In the genomic region with DNA sequence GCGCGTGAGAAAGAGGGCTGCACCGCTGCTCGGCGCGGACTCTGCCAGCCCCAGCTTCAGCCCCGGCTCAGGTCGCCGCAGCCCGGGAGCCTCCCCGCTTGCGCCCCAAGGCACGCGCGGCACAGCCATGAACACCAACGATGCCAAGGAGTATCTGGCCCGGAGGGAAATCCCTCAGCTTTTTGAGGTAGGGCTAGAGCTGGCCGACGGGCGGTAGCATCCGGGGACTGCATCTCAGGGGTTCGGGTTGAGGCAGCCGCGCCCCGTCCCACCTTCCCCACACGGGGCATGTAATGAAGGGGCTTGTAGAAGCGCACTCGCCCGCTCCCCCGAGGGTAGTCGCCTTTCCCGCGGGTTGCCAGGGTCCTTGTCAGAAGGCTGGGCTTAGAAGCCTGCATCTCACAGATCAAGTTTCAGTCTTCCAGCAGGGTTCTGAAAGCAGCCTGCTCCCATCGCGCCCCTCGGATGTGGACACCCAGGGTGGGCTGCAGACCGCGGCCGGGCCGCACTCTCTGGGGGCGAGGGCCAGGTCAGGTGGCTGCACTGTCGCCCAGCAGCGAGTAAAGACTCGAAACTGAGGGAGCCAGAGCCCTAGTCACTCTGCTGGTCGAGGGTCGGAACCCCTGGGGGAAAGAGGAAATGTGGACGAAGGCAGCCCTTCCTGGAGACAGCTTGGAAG, we compare ENCODE assay signal across 8 cellular contexts. TPM values are rescaled to one million over a fixed set of nuclear protein-coding genes. Genes with fewer than 3 reads are reported as not detected.
DNase-seq lines count a peak whose midpoint lies in the region; ATAC-seq and TF ChIP-seq lines count a peak whose summit lies in the region.

No MANE protein-coding gene starts in this region.

- H3K36me3 ChIP-seq in ACC112 (ENCODE audit: insufficient read depth, low read length) (no peaks in the 10 kb centered on the region), thyroid gland (no peaks in the 10 kb centered on the region)

- H2AFZ ChIP-seq in ACC112 (ENCODE audit: low read length, unreplicated experiment), result peak overlapping the region; percentile 95

- peak; percentile 25 for DNase-seq in KBM-7
- peak; percentile 20 for DNase-seq in activated CD4-positive, alpha-beta memory T cell treated with anti-CD3 and anti-CD28 coated beads, Interleukin-2, amount 10 ng/mL, durations not matched to agents 7 days and 5 days
- no peak for DNase-seq in epithelial cell of proximal tubule (ENCODE audit: low read depth)
- DNase-seq in naive thymus-derived CD8-positive, alpha-beta T cell, result peak in 9 of 10 donors; percentile 4 to 71 (median 42)
- peak; percentile 2 to 24 for DNase-seq in thyroid gland
- DNase-seq in HuH-7 (ENCODE audit: low spot score), result no peak

- peak; percentile 53 for ATAC-seq in GM18907 (IDR thresholded peaks at IDR 0.05; ENCODE audit: unreplicated experiment)
- ATAC-seq in naive thymus-derived CD8-positive, alpha-beta T cell, result peak; percentile 66 to 76

- peaks cover 21% of the 10 kb centered on the region for H3K4me1 Mint-ChIP-seq in activated CD4-positive, alpha-beta memory T cell treated with anti-CD3 and anti-CD28 coated beads, Interleukin-2, amount 10 ng/mL, durations not matched to agents 7 days and 5 days
- H3K4me1 Mint-ChIP-seq in naive thymus-derived CD8-positive, alpha-beta T cell, result peaks cover 26 to 59% (median 48%) of the 10 kb centered on the region in 4 donors

- H3K27me3 Mint-ChIP-seq in activated CD4-positive, alpha-beta memory T cell treated with anti-CD3 and anti-CD28 coated beads, Interleukin-2, amount 10 ng/mL, durations not matched to agents 7 days and 5 days, result peaks cover 37% of the 10 kb centered on the region
- peaks cover 0 to 25% (median 0%) of the 10 kb centered on the region in 5 donors for H3K27me3 Mint-ChIP-seq in naive thymus-derived CD8-positive, alpha-beta T cell

- peak overlapping the region; percentile 95 for H3K4me3 ChIP-seq in ACC112 (ENCODE audit: low read depth, low read length)
- H3K4me3 ChIP-seq in epithelial cell of proximal tubule (ENCODE audit: low read depth, low read length), result peak overlapping the region; percentile 79
- peak overlapping the region in 2 of 3 donors; percentile 6 to 40 for H3K4me3 ChIP-seq in thyroid gland (replicated peaks in 1 of 3)

- in situ Hi-C loops in KBM-7 (cut with MboI; ENCODE audit: low pct_unique_long_range_greater_than_20kb, low sequenced_read_pairs), result no loop called here

- H3K36me3 Mint-ChIP-seq in activated CD4-positive, alpha-beta memory T cell treated with anti-CD3 and anti-CD28 coated beads, Interleukin-2, amount 10 ng/mL, durations not matched to agents 7 days and 5 days (ENCODE audit: low read depth), result no peaks in the 10 kb centered on the region
- peaks cover 0 to 11% (median 0%) of the 10 kb centered on the region in 3 donors for H3K36me3 Mint-ChIP-seq in naive thymus-derived CD8-positive, alpha-beta T cell

- TF ChIP-seq POLR2A in thyroid gland (IDR thresholded peaks at IDR 0.05), result no peak

- H3K27ac Mint-ChIP-seq in activated CD4-positive, alpha-beta memory T cell treated with anti-CD3 and anti-CD28 coated beads, Interleukin-2, amount 10 ng/mL, durations not matched to agents 7 days and 5 days, result no peak overlapping the region
- H3K27ac Mint-ChIP-seq in naive thymus-derived CD8-positive, alpha-beta T cell, result peak overlapping the region in 9 of 10 donors; percentile 31 to 91 (median 81)

- H3K9me3 Mint-ChIP-seq in activated CD4-positive, alpha-beta memory T cell treated with anti-CD3 and anti-CD28 coated beads, Interleukin-2, amount 10 ng/mL, durations not matched to agents 7 days and 5 days, result no peaks in the 10 kb centered on the region
- no peaks in the 10 kb centered on the region for H3K9me3 Mint-ChIP-seq in naive thymus-derived CD8-positive, alpha-beta T cell

- intact Hi-C loops in thyroid gland (cut with DNase I), result no loop called here

- POLR2A ChIA-PET in activated CD4-positive, alpha-beta memory T cell treated with anti-CD3 and anti-CD28 coated beads, Interleukin-2, amount 10 ng/mL, durations not matched to agents 7 days and 5 days (lab: Charles Lee), result interaction anchor here (1.3 kb wide), 1 partner anchor 63 kb away, joined by 3 read pairs; the partner anchor contains the start of gene PIGK
- POLR2A ChIA-PET in naive thymus-derived CD8-positive, alpha-beta T cell (lab: Charles Lee), result interaction anchor here (0.5 to 2.7 kb wide), 21 partner anchors 13 to 253 kb away, joined by 3 to 29 read pairs (median 4); no protein-coding TSS in a partner anchor

- peak overlapping the region; percentile 54 for H3K4me3 Mint-ChIP-seq in activated CD4-positive, alpha-beta memory T cell treated with anti-CD3 and anti-CD28 coated beads, Interleukin-2, amount 10 ng/mL, durations not matched to agents 7 days and 5 days
- peak overlapping the region; percentile 64 to 94 (median 90) for H3K4me3 Mint-ChIP-seq in naive thymus-derived CD8-positive, alpha-beta T cell

- WGBS in thyroid gland, 2 donors, result 0% methylated on average over 18 to 27 of the region's 47 CpGs

- peaks cover 3% of the 10 kb centered on the region for H3K79me2 ChIP-seq in ACC112 (ENCODE audit: control insufficient read depth, insufficient read depth, low read length, unreplicated experiment)

- H3K27me3 ChIP-seq in ACC112 (ENCODE audit: insufficient read depth, low read length) (no peaks in the 10 kb centered on the region), thyroid gland (no peaks in the 10 kb centered on the region)

- CTCF ChIA-PET in activated CD4-positive, alpha-beta memory T cell treated with anti-CD3 and anti-CD28 coated beads, Interleukin-2, amount 10 ng/mL, durations not matched to agents 7 days and 5 days (lab: Charles Lee), result no interaction called here

- H3K9me3 ChIP-seq in thyroid gland, result no peaks in the 10 kb centered on the region

- H3K4me1 ChIP-seq in ACC112 (ENCODE audit: control insufficient read depth, insufficient read depth, low read length, unreplicated experiment), result peaks cover 4% of the 10 kb centered on the region
- peaks cover 3 to 17% of the 10 kb centered on the region in 2 donors for H3K4me1 ChIP-seq in thyroid gland

- TF ChIP-seq CTCF in epithelial cell of proximal tubule (conservative IDR thresholded peaks at IDR 0.05; ENCODE audit: low read depth, low read length) (no peak), thyroid gland (IDR thresholded peaks at IDR 0.05) (no peak)

- H3K27ac ChIP-seq in ACC112 (ENCODE audit: low read depth, low read length), result no peak overlapping the region
- no peak overlapping the region for H3K27ac ChIP-seq in thyroid gland

RNA-seq across cellular contexts. Expression of gene AK5, which starts 0.5 kb away (rescaled TPM):
- total RNA-seq in activated CD4-positive, alpha-beta memory T cell treated with anti-CD3 and anti-CD28 coated beads, Interleukin-2, amount 10 ng/mL, durations not matched to agents 7 days and 5 days, result under 1 TPM; 0.65 to 0.86 TPM
- total RNA-seq in epithelial cell of proximal tubule (9.3 and 25.0 TPM in 2 replicates), thyroid gland (1 to 10 TPM in 1 of 4 donors, under 1 TPM in 2, not detected in 1; 0.17 to 1.6 (median 0.56) TPM)
- total RNA-seq in naive thymus-derived CD8-positive, alpha-beta T cell, result 10 to 100 TPM; 35.9 to 41.5 TPM
- 10 to 100 TPM; 42.9 to 58.9 (median 45.0) TPM for polyA plus RNA-seq in naive thymus-derived CD8-positive, alpha-beta T cell

Comparison
In these comparisons a context has a peak if more than half of its experiments do, and no peak if none do; other contexts are left out.
1. H3K4me3 ChIP-seq: peak in every context shown above with its lines; median percentile 95 in ACC112; 79 in epithelial cell of proximal tubule; 23 in thyroid gland.
2. DNase-seq: peak in KBM-7 (single experiment), activated CD4-positive, alpha-beta memory T cell treated with anti-CD3 and anti-CD28 coated beads, Interleukin-2, amount 10 ng/mL, durations not matched to agents 7 days and 5 days (single experiment), naive thymus-derived CD8-positive, alpha-beta T cell (9 of 10) and thyroid gland (2 of 2); none in epithelial cell of proximal tubule (single experiment) and HuH-7 (single experiment).